ENCODE assay signal across 28 cellular contexts in genomic region chr11:13386567-13386966, GRCh38.
DNase-seq lines count a peak whose midpoint lies in the region; ATAC-seq lines count a peak whose summit lies in the region.
"Had no signal": no experiment of that assay in that cellular context is flagged by ENCODE, and none has a peak within 500 bp of the region (broad histone marks: within the 10 kb centered on the region; RNA-seq: fewer than 3 reads in every experiment).

No MANE protein-coding gene starts in this region.

- H3K4me3 ChIP-seq in mesendoderm (ENCODE audit: low read length): no peak overlapping the region
- H3K4me3 ChIP-seq: A549, ascending aorta, dorsolateral prefrontal cortex, ovary, tibial artery had no signal

- peak; percentile 41 for DNase-seq in NCI-H345 (lab: John Stamatoyannopoulos, UW)
- DNase-seq in NCI-H345 treated with DMSO at 0.1 percent for 48 hours (lab: John Stamatoyannopoulos, UW; ENCODE audit: unreplicated experiment): no peak
- peak; percentile 44 for DNase-seq in COLO668 (lab: John Stamatoyannopoulos, UW; ENCODE audit: unreplicated experiment)
- DNase-seq in SW480 (ENCODE audit: low spot score): peak; percentile 18
- DNase-seq in mesendoderm: peak; percentile 48
- DNase-seq in NCI-H1105 treated with DMSO at 0.1 percent for 48 hours (lab: John Stamatoyannopoulos, UW): no peak
- no peak for DNase-seq in AG20443 (ENCODE audit: low spot score)
- DNase-seq: activated B cell treated with CpG ODN at 0.5 μM for 24 hours; activated CD4-positive, alpha-beta memory T cell treated with anti-CD3 and anti-CD28 coated beads for 36 hours; activated naive CD4-positive, alpha-beta T cell treated with Interleukin-2 at 50 U/mL for 16 hours; BE2C; caudate nucleus; dorsolateral prefrontal cortex; glutamatergic neuron; H9; mesenchymal stem cell; MV-4-11; naive B cell; NCI-H69; OCI-M1; ovary; stimulated activated CD4-positive, alpha-beta T cell treated with anti-CD3 and anti-CD28 coated beads, Interleukin-4, amount 100 ng/mL, for 24 hours; tibial artery had no signal

- H2BK120ac ChIP-seq in mesendoderm (ENCODE audit: low read depth, low read length): no peak overlapping the region

- no peak overlapping the region for H3K9ac ChIP-seq in mesendoderm (ENCODE audit: low read length)
- H3K9ac ChIP-seq: KMS-11 had no signal

- H2BK5ac ChIP-seq in mesendoderm (ENCODE audit: low read length): no peak overlapping the region

- H3K18ac ChIP-seq in mesendoderm (ENCODE audit: low read length): no peak overlapping the region

- no peak overlapping the region for H2AK5ac ChIP-seq in mesendoderm (ENCODE audit: low read length)

- no peak overlapping the region for H4K5ac ChIP-seq in mesendoderm (ENCODE audit: low read length)

- H3K36me3 ChIP-seq in mesendoderm (ENCODE audit: control insufficient read depth, insufficient read depth, low read length): no peaks in the 10 kb centered on the region
- H3K36me3 ChIP-seq: BE2C, ovary had no signal

- H3K23ac ChIP-seq in mesendoderm (ENCODE audit: low read length): no peak overlapping the region

- H3K79me2 ChIP-seq in mesendoderm (ENCODE audit: control insufficient read depth, insufficient read depth, low read length): no peaks in the 10 kb centered on the region

- H2BK15ac ChIP-seq in mesendoderm (replicated peaks; ENCODE audit: low read depth): no peak overlapping the region

- H3K27ac ChIP-seq in mesendoderm (ENCODE audit: low read depth, low read length): no peak overlapping the region
- H3K27ac ChIP-seq: A549, KMS-11, ovary had no signal

- H3K27me3 ChIP-seq in mesendoderm (ENCODE audit: insufficient read depth, low read length, poor library complexity): no peaks in the 10 kb centered on the region
- H3K27me3 ChIP-seq: ascending aorta, BE2C, dorsolateral prefrontal cortex, ovary, tibial artery had no signal

- H3K4me1 ChIP-seq in mesendoderm (ENCODE audit: control insufficient read depth, low read depth, low read length): no peaks in the 10 kb centered on the region
- H3K4me1 ChIP-seq: A549, BE2C had no signal

- no peak for ATAC-seq in GM18873 (IDR thresholded peaks at IDR 0.05; ENCODE audit: low FRiP score, unreplicated experiment)
- ATAC-seq: Right ventricle myocardium inferior had no signal

- WGBS in mesendoderm (ENCODE audit: extremely low coverage, insufficient coverage, low lambda C conversion rate): no CpG with 5 or more reads among the region's 2 CpGs

- H4K8ac ChIP-seq in mesendoderm (ENCODE audit: low read depth, low read length): no peak overlapping the region

- H3K4ac ChIP-seq in mesendoderm (ENCODE audit: low read depth, low read length): no peak overlapping the region

- no peak overlapping the region for H3K56ac ChIP-seq in mesendoderm (ENCODE audit: low read length)

- H3K79me1 ChIP-seq in mesendoderm (ENCODE audit: low read length): no peaks in the 10 kb centered on the region

- no peak overlapping the region for H3K4me2 ChIP-seq in mesendoderm (ENCODE audit: low read length)
- H3K4me2 ChIP-seq: A549, KMS-11 had no signal

Comparison
In these comparisons a context has a peak if more than half of its experiments do, and no peak if none do; other contexts are left out.
1. DNase-seq: peak in NCI-H345 (single experiment), COLO668 (single experiment), SW480 (single experiment) and mesendoderm (single experiment); none in NCI-H345 treated with DMSO at 0.1 percent for 48 hours (single experiment), NCI-H1105 treated with DMSO at 0.1 percent for 48 hours (single experiment) and AG20443 (single experiment).